ENCODE assay signal across 8 cellular contexts in genomic region chr17:7440113-7440822, GRCh38. TPM values are rescaled to one million over a fixed set of nuclear protein-coding genes. Genes with fewer than 3 reads are reported as not detected.
DNase-seq lines count a peak whose midpoint lies in the region; ATAC-seq and TF ChIP-seq lines count a peak whose summit lies in the region.

No MANE protein-coding gene starts in this region.

- no peak for TF ChIP-seq POLR2A in suprapubic skin (IDR thresholded peaks at IDR 0.05)

- H3K4me3 ChIP-seq in SK-N-MC, result peak overlapping the region; percentile 93
- peak overlapping the region; percentile 43 for H3K4me3 ChIP-seq in lower lobe of right lung
- peak overlapping the region; percentile 54 for H3K4me3 ChIP-seq in suprapubic skin

- H3K36me3 ChIP-seq in SK-N-MC (ENCODE audit: insufficient read depth, low read length) (no peaks in the 10 kb centered on the region), lower lobe of right lung (no peaks in the 10 kb centered on the region), suprapubic skin (no peaks in the 10 kb centered on the region)

- DNase-seq in Right ventricle myocardium inferior (ENCODE audit: missing footprints), result peak; percentile 84
- DNase-seq in cardiac septum (ENCODE audit: low spot score), result no peak
- DNase-seq in SK-N-MC (ENCODE audit: low read depth, low spot score), result no peak
- peak; percentile 72 for DNase-seq in lower lobe of right lung
- peak; percentile 84 to 85 for DNase-seq in suprapubic skin (ENCODE audit: low spot score in 2 of 2)
- no peak for DNase-seq in mesenteric fat pad (ENCODE audit: low spot score)
- no peak for DNase-seq in activated gamma-delta T cell (lab: John Stamatoyannopoulos, UW)

- peaks cover 43% of the 10 kb centered on the region for H3K27me3 ChIP-seq in lower lobe of right lung (ENCODE audit: low read depth)
- peaks cover 16% of the 10 kb centered on the region for H3K27me3 ChIP-seq in suprapubic skin

- intact Hi-C loops in Right ventricle myocardium inferior (cut with DNase I), result no loop called here
- intact Hi-C loops in cardiac septum (cut with DNase I), result no loop called here
- intact Hi-C loops in lower lobe of right lung (cut with DNase I), result no loop called here

- no peak for TF ChIP-seq EP300 in suprapubic skin (IDR thresholded peaks at IDR 0.05)

- H3K9me3 ChIP-seq in SK-N-MC (ENCODE audit: low read depth, low read length) (no peaks in the 10 kb centered on the region), lower lobe of right lung (no peaks in the 10 kb centered on the region), suprapubic skin (no peaks in the 10 kb centered on the region)

- H3K4me1 ChIP-seq in lower lobe of right lung (peaks cover 63% of the 10 kb centered on the region), suprapubic skin (peaks cover 75% of the 10 kb centered on the region)

- ATAC-seq in Right ventricle myocardium inferior (peak; percentile 6), lower lobe of right lung (no peak)

- peak overlapping the region; percentile 98 for H3K27ac ChIP-seq in SK-N-MC
- H3K27ac ChIP-seq in cingulate gyrus (ENCODE audit: low read depth, low read length), result peak overlapping the region; percentile 10
- H3K27ac ChIP-seq in lower lobe of right lung, result no peak overlapping the region
- peak overlapping the region; percentile 14 for H3K27ac ChIP-seq in suprapubic skin

- H3K9ac ChIP-seq in SK-N-MC (ENCODE audit: insufficient read length), result peak overlapping the region; percentile 90

- TF ChIP-seq CTCF in lower lobe of right lung (IDR thresholded peaks at IDR 0.05) (no peak), suprapubic skin (IDR thresholded peaks at IDR 0.05) (no peak)

- WGBS in suprapubic skin, result 2% methylated on average over 30 of the region's 46 CpGs

RNA-seq across cellular contexts. Expression of gene FGF11, which starts 1.0 kb away (rescaled TPM):
- total RNA-seq in Right ventricle myocardium inferior (11.7 TPM), cardiac septum (3.9 TPM), lower lobe of right lung (1.2 TPM), suprapubic skin (10 to 100 TPM; 10.3 to 28.5 (median 12.5) TPM), mesenteric fat pad (2.4 TPM)

RNA-seq across cellular contexts. Expression of gene CHRNB1, which starts 4.6 kb away (rescaled TPM):
- 11.8 TPM for total RNA-seq in Right ventricle myocardium inferior
- 9.9 TPM for total RNA-seq in cardiac septum
- total RNA-seq in lower lobe of right lung, result 8.4 TPM
- total RNA-seq in suprapubic skin, result 10 to 100 TPM in 2 of 4 donors, 1 to 10 TPM in 2; 7.3 to 11.3 (median 9.7) TPM
- total RNA-seq in mesenteric fat pad, result 6.8 TPM

RNA-seq across cellular contexts. Expression of gene TMEM102, which starts 5.0 kb away (rescaled TPM):
- total RNA-seq in Right ventricle myocardium inferior (2.7 TPM), cardiac septum (2.6 TPM), lower lobe of right lung (8.1 TPM), suprapubic skin (10 to 100 TPM; 18.7 to 24.5 (median 19.5) TPM), mesenteric fat pad (3.2 TPM)

RNA-seq across cellular contexts. Expression of gene SPEM3, which starts 11.6 kb away (rescaled TPM):
- total RNA-seq in Right ventricle myocardium inferior, result not detected
- total RNA-seq in cardiac septum, result not detected
- total RNA-seq in lower lobe of right lung, result not detected
- total RNA-seq in suprapubic skin, result not detected
- not detected for total RNA-seq in mesenteric fat pad

RNA-seq across cellular contexts. Expression of gene SPEM2, which starts 14.9 kb away (rescaled TPM):
- not detected for total RNA-seq in Right ventricle myocardium inferior
- total RNA-seq in cardiac septum, result not detected
- total RNA-seq in lower lobe of right lung, result not detected
- not detected for total RNA-seq in suprapubic skin
- not detected for total RNA-seq in mesenteric fat pad

Comparison
In these comparisons a context has a peak if more than half of its experiments do, and no peak if none do; other contexts are left out.
1. DNase-seq: peak in Right ventricle myocardium inferior (single experiment), lower lobe of right lung (single experiment) and suprapubic skin (2 of 2); none in cardiac septum (single experiment), SK-N-MC (single experiment), mesenteric fat pad (single experiment) and activated gamma-delta T cell (single experiment).
2. H3K4me3 ChIP-seq: peak in every context shown above with its lines; median percentile 93 in SK-N-MC; 54 in suprapubic skin; 43 in lower lobe of right lung.